Comparison of ENCODE assay signal across 1 cellular context in the genomic region with DNA sequence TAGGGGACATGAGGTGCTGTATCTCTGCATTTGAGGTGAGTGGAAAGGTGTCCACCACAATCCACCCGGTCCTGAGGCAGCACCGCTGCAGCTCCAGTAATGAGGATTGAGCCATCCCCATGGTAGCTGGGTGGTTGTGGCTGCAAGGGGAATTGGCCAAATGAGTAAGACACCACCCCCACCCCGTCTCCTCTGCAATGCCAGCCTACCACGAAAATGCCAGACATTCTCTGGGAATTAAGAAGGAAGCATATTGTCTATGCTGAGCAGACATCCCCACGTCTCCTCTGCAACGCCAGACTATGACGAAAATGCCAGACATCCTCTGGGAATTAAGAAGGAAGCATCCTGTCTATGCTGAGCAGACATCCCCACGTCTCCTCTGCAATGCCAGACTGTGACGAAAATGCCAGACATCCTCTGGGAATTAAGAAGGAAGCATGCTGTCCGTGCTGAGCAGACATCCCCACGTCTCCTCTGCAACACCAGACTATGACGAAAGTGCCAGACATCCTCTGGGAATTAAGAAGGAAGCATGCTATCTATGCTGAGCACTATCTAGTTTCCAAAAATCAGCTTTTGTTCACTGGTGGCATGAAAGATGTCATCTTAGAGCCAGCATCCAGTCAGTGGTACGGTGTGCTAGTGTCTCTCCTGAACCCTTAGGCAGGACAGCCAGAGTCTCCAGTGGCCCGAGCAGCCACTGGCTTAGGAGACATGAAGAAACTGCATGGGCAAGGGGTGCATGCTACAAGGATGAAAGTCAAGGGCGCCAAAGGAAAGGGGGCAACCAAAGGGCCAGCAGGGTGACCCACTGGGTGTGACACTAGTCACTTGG.
TF ChIP-seq lines count a peak whose summit lies in the region.

No MANE protein-coding gene starts in this region.

TF ChIP-seq in SK-N-SH, 30 proteins besides CTCF, POLR2A, EP300 and RAD21 (continued from another document):
- TF ChIP-seq, protein P1, sequence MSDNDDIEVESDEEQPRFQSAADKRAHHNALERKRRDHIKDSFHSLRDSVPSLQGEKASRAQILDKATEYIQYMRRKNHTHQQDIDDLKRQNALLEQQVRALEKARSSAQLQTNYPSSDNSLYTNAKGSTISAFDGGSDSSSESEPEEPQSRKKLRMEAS (IDR thresholded peaks at IDR 0.05; ENCODE audit: low read depth): no peak
- no peak for TF ChIP-seq ELF1 (IDR thresholded peaks at IDR 0.05)
- TF ChIP-seq SIN3A (IDR thresholded peaks at IDR 0.05; ENCODE audit: borderline replicate concordance, low read depth, low read length): no peak
- TF ChIP-seq FOSL2 (IDR thresholded peaks at IDR 0.05; ENCODE audit: borderline replicate concordance, low read depth): no peak
- no peak for TF ChIP-seq RFX5 (IDR thresholded peaks at IDR 0.05; ENCODE audit: low read length)
- TF ChIP-seq MXI1 (IDR thresholded peaks at IDR 0.05; ENCODE audit: low read depth, low read length): no peak
- TF ChIP-seq YY1 (IDR thresholded peaks at IDR 0.05; ENCODE audit: low read depth): no peak
- TF ChIP-seq TAF1 (IDR thresholded peaks at IDR 0.05; ENCODE audit: borderline replicate concordance, low read depth, low read length): no peak
